Comparison of ENCODE assay signal across 1 cellular context in the genomic region with DNA sequence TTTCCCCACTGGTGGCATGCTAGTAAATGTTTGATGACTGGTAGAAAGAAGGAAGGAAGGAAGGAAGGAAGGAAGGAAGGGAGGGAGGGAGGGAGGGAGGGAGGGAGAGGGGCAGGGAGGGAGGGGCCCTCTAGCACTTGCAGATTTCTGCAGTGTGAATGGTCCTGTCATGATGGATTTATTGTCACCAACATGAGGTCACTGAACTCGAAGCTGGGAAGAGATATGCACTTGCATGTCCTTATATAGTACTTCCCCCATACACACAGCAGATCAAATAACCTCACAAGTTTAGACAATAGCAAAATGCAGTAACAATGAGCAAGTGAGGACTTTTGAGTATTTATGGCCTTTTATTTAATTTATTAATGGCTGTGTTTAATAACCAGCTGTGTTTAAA.
TF ChIP-seq lines count a peak whose summit lies in the region.

No MANE protein-coding gene starts in this region.

TF ChIP-seq in GM12878, 131 proteins besides CTCF, POLR2A, EP300 and RAD21 (continued from another document):
- TF ChIP-seq, protein P1, sequence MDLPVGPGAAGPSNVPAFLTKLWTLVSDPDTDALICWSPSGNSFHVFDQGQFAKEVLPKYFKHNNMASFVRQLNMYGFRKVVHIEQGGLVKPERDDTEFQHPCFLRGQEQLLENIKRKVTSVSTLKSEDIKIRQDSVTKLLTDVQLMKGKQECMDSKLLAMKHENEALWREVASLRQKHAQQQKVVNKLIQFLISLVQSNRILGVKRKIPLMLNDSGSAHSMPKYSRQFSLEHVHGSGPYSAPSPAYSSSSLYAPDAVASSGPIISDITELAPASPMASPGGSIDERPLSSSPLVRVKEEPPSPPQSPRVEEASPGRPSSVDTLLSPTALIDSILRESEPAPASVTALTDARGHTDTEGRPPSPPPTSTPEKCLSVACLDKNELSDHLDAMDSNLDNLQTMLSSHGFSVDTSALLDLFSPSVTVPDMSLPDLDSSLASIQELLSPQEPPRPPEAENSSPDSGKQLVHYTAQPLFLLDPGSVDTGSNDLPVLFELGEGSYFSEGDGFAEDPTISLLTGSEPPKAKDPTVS (IDR thresholded peaks at IDR 0.05; ENCODE audit: low read depth, low read length), result no peak
- TF ChIP-seq LARP7 (IDR thresholded peaks at IDR 0.05), result no peak
- no peak for TF ChIP-seq RFX5 (IDR thresholded peaks at IDR 0.05; ENCODE audit: low read depth, low read length)
- no peak for TF ChIP-seq CHD1 (IDR thresholded peaks at IDR 0.05; ENCODE audit: low read depth, low read length)
- TF ChIP-seq EED (IDR thresholded peaks at IDR 0.05; ENCODE audit: low read depth), result no peak
- TF ChIP-seq IRF5 (IDR thresholded peaks at IDR 0.05; ENCODE audit: borderline replicate concordance), result no peak
- no peak for TF ChIP-seq GATAD2B (conservative IDR thresholded peaks at IDR 0.05; ENCODE audit: low read depth)
- TF ChIP-seq ZSCAN29 (IDR thresholded peaks at IDR 0.05), result no peak
- TF ChIP-seq, protein P2, sequence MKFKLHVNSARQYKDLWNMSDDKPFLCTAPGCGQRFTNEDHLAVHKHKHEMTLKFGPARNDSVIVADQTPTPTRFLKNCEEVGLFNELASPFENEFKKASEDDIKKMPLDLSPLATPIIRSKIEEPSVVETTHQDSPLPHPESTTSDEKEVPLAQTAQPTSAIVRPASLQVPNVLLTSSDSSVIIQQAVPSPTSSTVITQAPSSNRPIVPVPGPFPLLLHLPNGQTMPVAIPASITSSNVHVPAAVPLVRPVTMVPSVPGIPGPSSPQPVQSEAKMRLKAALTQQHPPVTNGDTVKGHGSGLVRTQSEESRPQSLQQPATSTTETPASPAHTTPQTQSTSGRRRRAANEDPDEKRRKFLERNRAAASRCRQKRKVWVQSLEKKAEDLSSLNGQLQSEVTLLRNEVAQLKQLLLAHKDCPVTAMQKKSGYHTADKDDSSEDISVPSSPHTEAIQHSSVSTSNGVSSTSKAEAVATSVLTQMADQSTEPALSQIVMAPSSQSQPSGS (IDR thresholded peaks at IDR 0.05; ENCODE audit: low read length), result no peak
- TF ChIP-seq TCF3 (IDR thresholded peaks at IDR 0.05; ENCODE audit: borderline replicate concordance, insufficient read depth, low read depth, low read length), result no peak
- TF ChIP-seq HDAC6 (IDR thresholded peaks at IDR 0.05; ENCODE audit: unreplicated experiment), result no peak
- TF ChIP-seq RB1 (IDR thresholded peaks at IDR 0.05; ENCODE audit: borderline replicate concordance), result no peak
- TF ChIP-seq JUND (IDR thresholded peaks at IDR 0.05; ENCODE audit: low read depth, low read length), result no peak
